ENCODE assay signal across 8 cellular contexts in the genomic region with DNA sequence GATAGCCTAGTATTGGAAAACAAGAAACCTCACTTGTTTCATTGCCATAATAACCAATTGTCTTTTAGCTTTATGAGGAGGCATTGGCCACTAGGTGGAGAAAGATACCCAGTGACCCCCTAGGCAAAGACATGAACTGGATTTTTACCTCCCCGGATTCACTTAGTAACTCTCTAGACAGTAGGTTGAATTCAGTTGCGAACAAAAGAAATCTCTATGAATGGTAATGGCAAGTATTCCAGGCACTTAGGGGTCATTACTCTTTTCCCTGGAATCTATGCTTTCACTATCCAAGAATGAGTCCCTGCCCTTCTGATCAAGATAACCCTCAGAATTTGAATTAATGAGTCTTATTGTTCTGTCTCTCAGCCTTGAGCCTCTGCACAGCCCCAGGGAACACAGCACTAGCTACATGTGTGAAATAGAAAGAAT. TPM values are rescaled to one million over a fixed set of nuclear protein-coding genes. Genes with fewer than 3 reads are reported as not detected.
DNase-seq lines count a peak whose midpoint lies in the region; ATAC-seq, FAIRE-seq and TF ChIP-seq lines count a peak whose summit lies in the region.

No MANE protein-coding gene starts in this region.

- H3K4me3 ChIP-seq in breast epithelium = no peak overlapping the region

- no peaks in the 10 kb centered on the region for H3K27me3 ChIP-seq in breast epithelium

- TF ChIP-seq POLR2A in breast epithelium (IDR thresholded peaks at IDR 0.05) (no peak), GM12891 (IDR thresholded peaks at IDR 0.05; ENCODE audit: low read depth, low read length) (no peak)

- peak; percentile 15 for DNase-seq in SIG-M5 treated with dmso at 0.1 percent for 504 hours (lab: John Stamatoyannopoulos, UW; ENCODE audit: unreplicated experiment)
- DNase-seq in SIG-M5 (lab: John Stamatoyannopoulos, UW) = no peak
- peak; percentile 55 for DNase-seq in NCI-H2227 treated with DMSO at 0.1 percent for 48 hours (lab: John Stamatoyannopoulos, UW)
- no peak for DNase-seq in breast epithelium (ENCODE audit: low spot score in 2 of 2)
- peak; percentile 71 for DNase-seq in left kidney (ENCODE audit: low read depth, low spot score)
- no peak for DNase-seq in GM12891 (ENCODE audit: insufficient read length, low spot score)

- ATAC-seq in GM21737 (IDR thresholded peaks at IDR 0.05; ENCODE audit: unreplicated experiment) (no peak), GM19455 (IDR thresholded peaks at IDR 0.05; ENCODE audit: unreplicated experiment) (no peak)

- peaks cover 0 to 7% of the 10 kb centered on the region in 2 donors for H3K4me1 ChIP-seq in breast epithelium

- intact Hi-C loops in breast epithelium (cut with DNase I; ENCODE audit: low total_unique reads) = no loop called here

- H3K27ac ChIP-seq in breast epithelium = peak overlapping the region in 1 of 2 donors; percentile 34

- no peaks in the 10 kb centered on the region for H3K9me3 ChIP-seq in breast epithelium

- peak; percentile 16 to 63 (median 45) for TF ChIP-seq CTCF in breast epithelium (IDR thresholded peaks at IDR 0.05)

- no peak for FAIRE-seq in GM12891 (lab: Jason Lieb, UNC)

- no peaks in the 10 kb centered on the region for H3K36me3 ChIP-seq in breast epithelium

TF ChIP-seq in GM12891, 5 proteins besides CTCF, POLR2A, EP300 and RAD21:
- TF ChIP-seq POLR2AphosphoS5 (IDR thresholded peaks at IDR 0.05; ENCODE audit: low read depth, low read length) = no peak
- no peak for TF ChIP-seq POU2F2 (IDR thresholded peaks at IDR 0.05; ENCODE audit: low read depth, low read length)
- no peak for TF ChIP-seq TAF1 (IDR thresholded peaks at IDR 0.05; ENCODE audit: low read depth, low read length)
- TF ChIP-seq SPI1 (IDR thresholded peaks at IDR 0.05; ENCODE audit: low read depth, low read length) = no peak
- TF ChIP-seq PAX5 (IDR thresholded peaks at IDR 0.05; ENCODE audit: insufficient read depth, low read length, severe bottlenecking) = no peak

RNA-seq across cellular contexts. Expression of gene RHOJ, which starts 29.5 kb away (rescaled TPM):
- 10 to 100 TPM in 2 of 3 donors, 1 to 10 TPM in 1; 2.4 to 12.5 (median 11.4) TPM for total RNA-seq in breast epithelium
- not detected for polyA plus RNA-seq in GM12891 (2012; ENCODE audit: low read depth, missing spikeins)

Comparison
In these comparisons a context has a peak if more than half of its experiments do, and no peak if none do; other contexts are left out.
1. DNase-seq: peak in SIG-M5 treated with dmso at 0.1 percent for 504 hours (single experiment), NCI-H2227 treated with DMSO at 0.1 percent for 48 hours (single experiment) and left kidney (single experiment); none in SIG-M5 (single experiment), breast epithelium (0 of 2) and GM12891 (single experiment).